16 cellular contexts compared by ENCODE assay signal in the genomic region with DNA sequence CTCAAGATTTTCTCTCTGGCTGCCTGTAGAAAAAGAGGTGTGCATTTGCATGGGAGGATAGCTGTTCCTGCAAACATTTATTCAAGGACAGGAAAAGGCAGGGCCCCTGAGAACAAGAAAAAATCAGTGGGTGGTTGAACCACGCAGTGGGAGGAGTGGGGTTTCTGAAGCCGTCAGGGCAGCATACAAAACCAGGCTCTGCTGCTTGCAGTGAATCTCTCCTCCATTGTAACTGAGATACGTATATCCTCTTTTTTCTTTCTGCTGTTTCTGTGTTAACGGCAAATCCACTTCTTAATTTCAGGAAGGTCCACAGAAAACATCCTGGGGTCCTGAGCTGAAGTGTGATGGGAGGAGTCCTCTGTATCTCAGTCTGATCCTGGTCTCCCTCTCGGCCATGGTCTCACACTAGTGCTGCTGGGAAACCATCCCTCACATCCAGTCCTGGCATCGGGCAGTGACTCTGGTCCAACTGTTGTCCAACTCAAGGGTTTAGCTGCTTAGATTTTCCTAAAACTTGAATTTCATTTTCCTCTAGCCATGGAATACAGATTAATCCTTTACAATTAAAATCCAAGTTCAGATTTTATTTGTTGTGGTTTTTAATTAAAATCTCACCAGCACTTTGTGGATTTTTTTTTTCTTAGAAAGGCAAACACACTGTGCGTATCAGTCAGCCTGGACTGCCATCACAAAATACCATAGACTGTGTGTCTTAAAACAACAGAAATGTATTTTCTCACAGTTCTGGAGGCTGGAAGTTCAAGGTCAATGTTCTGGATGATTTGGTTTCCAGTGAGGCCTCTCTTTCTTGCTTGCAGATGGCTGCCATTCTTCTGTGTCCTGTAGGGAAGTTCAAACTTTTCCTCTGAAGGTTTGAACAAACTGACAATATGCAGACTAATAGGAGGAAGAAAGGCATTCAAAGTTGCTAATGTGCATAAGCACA. TPM values are rescaled to one million over a fixed set of nuclear protein-coding genes. Genes with fewer than 3 reads are reported as not detected.
DNase-seq lines count a peak whose midpoint lies in the region; ATAC-seq and TF ChIP-seq lines count a peak whose summit lies in the region.
"Had no signal": no experiment of that assay in that cellular context is flagged by ENCODE, and none has a peak within 500 bp of the region (broad histone marks: within the 10 kb centered on the region; RNA-seq: fewer than 3 reads in every experiment).

No MANE protein-coding gene starts in this region.

- peaks cover 59% of the 10 kb centered on the region for H3K4me1 Mint-ChIP-seq in neural progenitor cell
- peaks cover 15% of the 10 kb centered on the region for H3K4me1 Mint-ChIP-seq in chondrocyte (ENCODE audit: low read depth)
- H3K4me1 Mint-ChIP-seq: activated naive CD4-positive, alpha-beta T cell treated with anti-CD3 and anti-CD28 coated beads, Interleukin-2, amount 10 ng/mL, durations not matched to agents 7 days and 5 days had no signal

- H3K4me1 ChIP-seq in neural progenitor cell, result peaks cover 24% of the 10 kb centered on the region

- H4K20me1 ChIP-seq in neural progenitor cell (ENCODE audit: low read depth), result no peaks in the 10 kb centered on the region

- H3K79me2 ChIP-seq in neural progenitor cell (ENCODE audit: low read depth), result no peaks in the 10 kb centered on the region

- no peak overlapping the region for H3K4me3 ChIP-seq in neural progenitor cell

- TF ChIP-seq CTCF in neural progenitor cell (IDR thresholded peaks at IDR 0.05) (no peak), chondrocyte (IDR thresholded peaks at IDR 0.05) (no peak)

- H3K4me3 Mint-ChIP-seq in neural progenitor cell (peak overlapping the region; percentile 79), chondrocyte (ENCODE audit: unreplicated experiment) (no peak overlapping the region)
- H3K4me3 Mint-ChIP-seq: activated naive CD4-positive, alpha-beta T cell treated with anti-CD3 and anti-CD28 coated beads, Interleukin-2, amount 10 ng/mL, durations not matched to agents 7 days and 5 days; CD14-positive monocyte; dendritic cell treated with granulocyte-macrophage colony-stimulating factor and Interleukin-4, amounts not matched to agents 40 ng/mL and 50 ng/mL, for 4 days; HFFc6; stimulated activated naive B cell treated with anti-CD40 and anti-IgM and Interleukin-4, amounts not matched to agents 10 μg/mL and 1 μg/mL and 100 μg/mL, for 72 hours had no signal

- no peaks in the 10 kb centered on the region for H3K27me3 ChIP-seq in neural progenitor cell

- no peaks in the 10 kb centered on the region for H3K36me3 Mint-ChIP-seq in neural progenitor cell
- no peaks in the 10 kb centered on the region for H3K36me3 Mint-ChIP-seq in chondrocyte (ENCODE audit: low read depth)
- H3K36me3 Mint-ChIP-seq: activated naive CD4-positive, alpha-beta T cell treated with anti-CD3 and anti-CD28 coated beads, Interleukin-2, amount 10 ng/mL, durations not matched to agents 7 days and 5 days; stimulated activated naive B cell treated with anti-CD40 and anti-IgM and Interleukin-4, amounts not matched to agents 10 μg/mL and 1 μg/mL and 100 μg/mL, for 72 hours had no signal

- H3K36me3 ChIP-seq in neural progenitor cell, result no peaks in the 10 kb centered on the region

- H3K27ac ChIP-seq in neural progenitor cell, result no peak overlapping the region

- no peak overlapping the region for H2AFZ ChIP-seq in neural progenitor cell (replicated peaks)

- H3K9me3 ChIP-seq in neural progenitor cell (ENCODE audit: low read depth), result no peaks in the 10 kb centered on the region

- H3K9ac ChIP-seq in neural progenitor cell, result no peak overlapping the region

- H3F3A ChIP-seq in neural progenitor cell (ENCODE audit: low read depth), result peaks cover 4% of the 10 kb centered on the region

- ATAC-seq in GM18867 (IDR thresholded peaks at IDR 0.05; ENCODE audit: unreplicated experiment) (peak; percentile 53), SK-N-SH treated with all-trans-retinoic acid at 6 μM for 48 hours (no peak), GM18868 (IDR thresholded peaks at IDR 0.05; ENCODE audit: unreplicated experiment) (no peak)
- ATAC-seq: stimulated activated naive B cell treated with anti-CD40 and anti-IgM and Interleukin-4, amounts not matched to agents 10 μg/mL and 1 μg/mL and 100 μg/mL, for 72 hours had no signal

- peak overlapping the region; percentile 40 for H3K4me2 ChIP-seq in neural progenitor cell

- peak overlapping the region; percentile 88 for H3K27ac Mint-ChIP-seq in neural progenitor cell
- no peak overlapping the region for H3K27ac Mint-ChIP-seq in chondrocyte (ENCODE audit: unreplicated experiment)
- H3K27ac Mint-ChIP-seq: activated naive CD4-positive, alpha-beta T cell treated with anti-CD3 and anti-CD28 coated beads, Interleukin-2, amount 10 ng/mL, durations not matched to agents 7 days and 5 days; dendritic cell treated with granulocyte-macrophage colony-stimulating factor and Interleukin-4, amounts not matched to agents 40 ng/mL and 50 ng/mL, for 4 days; HFFc6; stimulated activated naive B cell treated with anti-CD40 and anti-IgM and Interleukin-4, amounts not matched to agents 10 μg/mL and 1 μg/mL and 100 μg/mL, for 72 hours had no signal

- peaks cover 12% of the 10 kb centered on the region for H3K27me3 Mint-ChIP-seq in neural progenitor cell (ENCODE audit: insufficient read depth, low read depth)
- peaks cover 9% of the 10 kb centered on the region for H3K27me3 Mint-ChIP-seq in chondrocyte (ENCODE audit: low read depth)

- DNase-seq in NCI-H146 treated with DMSO at 0.1 percent for 48 hours (lab: John Stamatoyannopoulos, UW; ENCODE audit: unreplicated experiment) (peak; percentile 58), dermis blood vessel endothelial cell (peak; percentile 7), neural progenitor cell (ENCODE audit: low spot score) (no peak), chondrocyte (ENCODE audit: low spot score) (no peak), AG08396 (ENCODE audit: low spot score) (no peak)
- DNase-seq: activated naive CD4-positive, alpha-beta T cell treated with anti-CD3 and anti-CD28 coated beads, Interleukin-2, amount 10 ng/mL, durations not matched to agents 7 days and 5 days; EL; HFFc6; NCI-H1092; stimulated activated CD4-positive, alpha-beta T cell treated with anti-CD3 and anti-CD28 coated beads, Interleukin-4, amount 100 ng/mL, for 24 hours; stimulated activated naive B cell treated with anti-CD40 and anti-IgM and Interleukin-4, amounts not matched to agents 10 μg/mL and 1 μg/mL and 100 μg/mL, for 72 hours had no signal

- H3K9me3 Mint-ChIP-seq in neural progenitor cell (peaks cover 4% of the 10 kb centered on the region), chondrocyte (ENCODE audit: low read depth) (no peaks in the 10 kb centered on the region)
- H3K9me3 Mint-ChIP-seq: activated naive CD4-positive, alpha-beta T cell treated with anti-CD3 and anti-CD28 coated beads, Interleukin-2, amount 10 ng/mL, durations not matched to agents 7 days and 5 days; dendritic cell treated with granulocyte-macrophage colony-stimulating factor and Interleukin-4, amounts not matched to agents 40 ng/mL and 50 ng/mL, for 4 days; HFFc6 had no signal

TF ChIP-seq in SK-N-SH treated with all-trans-retinoic acid at 6 μM for 48 hours, 23 proteins besides CTCF, POLR2A, EP300 and RAD21:
- TF ChIP-seq GLIS3 (CRISPR knock-in tag; IDR thresholded peaks at IDR 0.05) (no peak), RARB (CRISPR knock-in tag; IDR thresholded peaks at IDR 0.05) (no peak), ZFP3 (CRISPR knock-in tag; IDR thresholded peaks at IDR 0.05) (no peak), PPARA (CRISPR knock-in tag; IDR thresholded peaks at IDR 0.05; ENCODE audit: borderline replicate concordance) (no peak), ISL1 (CRISPR knock-in tag; IDR thresholded peaks at IDR 0.05) (no peak), ZNF70 (CRISPR knock-in tag; IDR thresholded peaks at IDR 0.05) (no peak)
- TF ChIP-seq, protein P1, sequence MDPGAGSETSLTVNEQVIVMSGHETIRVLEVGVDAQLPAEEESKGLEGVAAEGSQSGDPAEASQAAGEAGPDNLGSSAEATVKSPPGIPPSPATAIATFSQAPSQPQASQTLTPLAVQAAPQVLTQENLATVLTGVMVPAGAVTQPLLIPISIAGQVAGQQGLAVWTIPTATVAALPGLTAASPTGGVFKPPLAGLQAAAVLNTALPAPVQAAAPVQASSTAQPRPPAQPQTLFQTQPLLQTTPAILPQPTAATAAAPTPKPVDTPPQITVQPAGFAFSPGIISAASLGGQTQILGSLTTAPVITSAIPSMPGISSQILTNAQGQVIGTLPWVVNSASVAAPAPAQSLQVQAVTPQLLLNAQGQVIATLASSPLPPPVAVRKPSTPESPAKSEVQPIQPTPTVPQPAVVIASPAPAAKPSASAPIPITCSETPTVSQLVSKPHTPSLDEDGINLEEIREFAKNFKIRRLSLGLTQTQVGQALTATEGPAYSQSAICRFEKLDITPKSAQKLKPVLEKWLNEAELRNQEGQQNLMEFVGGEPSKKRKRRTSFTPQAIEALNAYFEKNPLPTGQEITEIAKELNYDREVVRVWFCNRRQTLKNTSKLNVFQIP (CRISPR knock-in tag; IDR thresholded peaks at IDR 0.05; ENCODE audit: borderline replicate concordance, low read depth), result no peak

RNA-seq across cellular contexts. Expression of a gene that starts 26.9 kb away (rescaled TPM):
- total RNA-seq in dermis blood vessel endothelial cell, result 1.0 and 1.9 TPM in 2 replicates
- total RNA-seq in neural progenitor cell (ENCODE audit: low replicate concordance), result 0.15 TPM in 1 of 2 replicates, not detected in the other
- not detected in 3 replicates for total RNA-seq in chondrocyte

Comparison
In these comparisons a context has a peak if more than half of its experiments do, and no peak if none do; other contexts are left out.
1. DNase-seq: peak in NCI-H146 treated with DMSO at 0.1 percent for 48 hours (single experiment) and dermis blood vessel endothelial cell (single experiment); none in neural progenitor cell (single experiment), chondrocyte (single experiment) and AG08396 (single experiment).